Comparison of ENCODE assay signal across 1 cellular context in the genomic region with DNA sequence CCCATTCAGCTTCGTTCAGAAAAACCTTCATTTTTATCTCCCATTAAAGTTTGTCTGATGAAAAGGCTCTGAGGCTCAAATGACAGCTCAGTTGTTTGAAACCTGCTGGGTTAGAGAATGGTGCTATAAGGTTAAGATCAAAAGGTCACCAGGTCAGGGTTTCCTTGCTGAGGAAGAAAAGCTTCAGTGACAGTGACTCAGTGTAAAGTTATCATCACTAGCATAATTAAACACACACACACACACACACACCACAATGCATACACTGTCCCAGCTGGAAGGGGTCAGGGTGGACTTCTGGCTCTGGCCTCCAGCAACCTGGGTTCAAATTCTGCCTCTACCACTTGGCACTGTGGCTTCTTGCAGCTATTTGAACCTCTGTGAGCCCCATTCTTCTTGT.
TF ChIP-seq lines count a peak whose summit lies in the region.

No MANE protein-coding gene starts in this region.

TF ChIP-seq in HepG2, 621 proteins besides CTCF, POLR2A, EP300 and RAD21 (continued from another document):
- TF ChIP-seq ZUFSP (CRISPR knock-in tag; IDR thresholded peaks at IDR 0.05; ENCODE audit: borderline replicate concordance) (no peak), ZNF589 (CRISPR knock-in tag; conservative IDR thresholded peaks at IDR 0.05) (no peak), FOXP1 (IDR thresholded peaks at IDR 0.05) (no peak), FOXP1 (CRISPR knock-in tag; IDR thresholded peaks at IDR 0.05) (0 out of 2 replicates have a peak, but pooled peaks have one; percentile 39), NCOA2 (CRISPR knock-in tag; IDR thresholded peaks at IDR 0.05) (peak; percentile 19; the same call in 1 of the 2 replicates), KDM5A (IDR thresholded peaks at IDR 0.05; ENCODE audit: borderline replicate concordance, low read length) (no peak), ZBTB1 (CRISPR knock-in tag; IDR thresholded peaks at IDR 0.05; ENCODE audit: borderline replicate concordance) (no peak), CC2D1A (CRISPR knock-in tag; IDR thresholded peaks at IDR 0.05) (no peak), ZSCAN5A (CRISPR knock-in tag; IDR thresholded peaks at IDR 0.05; ENCODE audit: borderline replicate concordance) (no peak)
TF ChIP-seq in HepG2: peak in this region for 38.
